In the genomic region with DNA sequence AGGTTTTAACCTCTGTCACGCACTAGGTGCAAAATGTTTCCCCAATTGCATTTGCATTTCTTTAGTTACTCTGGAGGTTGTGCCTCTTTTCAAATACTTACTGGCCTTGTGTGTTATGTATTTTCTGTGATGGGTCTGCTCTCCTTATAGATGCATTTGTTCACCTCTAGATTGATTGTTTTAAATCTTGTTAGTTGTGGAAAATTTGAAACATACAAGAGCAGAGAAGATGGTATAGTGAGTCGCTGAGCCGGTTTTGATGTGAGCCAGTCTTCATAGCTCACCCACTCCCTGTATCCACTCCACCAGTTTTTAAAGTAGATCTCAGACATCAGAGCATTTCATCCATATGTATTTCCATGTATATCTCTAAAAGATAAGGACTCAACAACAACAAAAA, we compare ENCODE assay signal across 20 cellular contexts. TPM values are rescaled to one million over a fixed set of nuclear protein-coding genes. Genes with fewer than 3 reads are reported as not detected.
A peak's percentile ranks its signal among the peaks of the same experiment; 100 is the strongest.
DNase-seq lines count a peak whose midpoint lies in the region; ATAC-seq and TF ChIP-seq lines count a peak whose summit lies in the region.
"Had no signal": no experiment of that assay in that cellular context is flagged by ENCODE, and none has a peak within 500 bp of the region (broad histone marks: within the 10 kb centered on the region; RNA-seq: fewer than 3 reads in every experiment).

No MANE protein-coding gene starts in this region.

- POLR2A ChIA-PET in activated CD8-positive, alpha-beta T cell treated with anti-CD3 and anti-CD28 coated beads for 36 hours (lab: Charles Lee), result interaction anchor here (0.7 to 0.8 kb wide), 2 partner anchors 24 to 28 kb away, joined by 3 read pairs; no protein-coding TSS in a partner anchor
- POLR2A ChIA-PET in activated CD8-positive, alpha-beta T cell treated with anti-CD3 and anti-CD28 coated beads, Interleukin-2, amount 10 ng/mL, durations not matched to agents 7 days and 5 days (lab: Charles Lee), result no interaction called here
- POLR2A ChIA-PET in CD8-positive, alpha-beta T cell (lab: Charles Lee), result no interaction called here
- POLR2A ChIA-PET in OCI-LY7 (lab: Charles Lee), result interaction anchor here (10.4 to 15.9 kb wide), 2 partner anchors 27 to 37 kb away, joined by 159 to 251 read pairs; no protein-coding TSS in a partner anchor

- H3K4me3 ChIP-seq in CD8-positive, alpha-beta T cell (ENCODE audit: low read depth, low read length), result no peak overlapping the region
- H3K4me3 ChIP-seq in OCI-LY7 (ENCODE audit: low read depth, low read length, poor library complexity, severe bottlenecking), result no peak overlapping the region
- H3K4me3 ChIP-seq in esophagus muscularis mucosa, result no peak overlapping the region
- H3K4me3 ChIP-seq: SK-N-MC had no signal

- H2AFZ ChIP-seq in OCI-LY7 (ENCODE audit: low read length), result no peak overlapping the region

- no peak for DNase-seq in activated CD8-positive, alpha-beta T cell treated with anti-CD3 and anti-CD28 coated beads for 36 hours
- DNase-seq in activated CD8-positive, alpha-beta T cell treated with anti-CD3 and anti-CD28 coated beads, Interleukin-2, amount 10 ng/mL, durations not matched to agents 7 days and 5 days, result no peak
- no peak for DNase-seq in CD8-positive, alpha-beta T cell
- DNase-seq in OCI-LY7 (ENCODE audit: low spot score) (peak; percentile 26), esophagus muscularis mucosa (ENCODE audit: extremely low spot score) (peak; percentile 5), NCI-H2171 (lab: John Stamatoyannopoulos, UW) (no peak)
- DNase-seq: DMS153, DND-41, H7, Kasumi-1, NCI-H1092 treated with DMSO at 0.1 percent for 48 hours, NCI-H1436 treated with DMSO at 0.1 percent for 48 hours, NCI-H187 treated with DMSO at 0.1 percent for 48 hours, NCI-H446, NCI-H524 treated with DMSO at 0.1 percent for 48 hours, OCI-M1, SIG-M5 had no signal

- peaks cover 56% of the 10 kb centered on the region for H3K79me2 ChIP-seq in OCI-LY7 (ENCODE audit: insufficient read depth, low read depth, low read length)

- peak overlapping the region; percentile 99 for H3K4me2 ChIP-seq in OCI-LY7 (ENCODE audit: low read length)

- ATAC-seq in activated CD8-positive, alpha-beta T cell treated with anti-CD3 and anti-CD28 coated beads for 36 hours, result peak; percentile 27
- ATAC-seq in activated CD8-positive, alpha-beta T cell treated with anti-CD3 and anti-CD28 coated beads, Interleukin-2, amount 10 ng/mL, durations not matched to agents 7 days and 5 days, result no peak
- no peak for ATAC-seq in CD8-positive, alpha-beta T cell
- ATAC-seq in HG02981 (IDR thresholded peaks at IDR 0.05; ENCODE audit: unreplicated experiment), result no peak
- ATAC-seq: HepG2 had no signal

- intact Hi-C loops in activated CD8-positive, alpha-beta T cell treated with anti-CD3 and anti-CD28 coated beads for 36 hours (cut with micrococcal nuclease), result no loop called here
- intact Hi-C loops in CD8-positive, alpha-beta T cell (cut with DNase I, micrococcal nuclease), result no loop called here
- intact Hi-C loops in OCI-LY7 (cut with micrococcal nuclease; ENCODE audit: unreplicated experiment), result no loop called here
- intact Hi-C loops in esophagus muscularis mucosa (cut with DNase I), result no loop called here

- H3K27me3 ChIP-seq in CD8-positive, alpha-beta T cell (ENCODE audit: insufficient read depth, low read length), result no peaks in the 10 kb centered on the region
- H3K27me3 ChIP-seq in esophagus muscularis mucosa, result no peaks in the 10 kb centered on the region

- no TSS peak for BruUV-seq in OCI-LY7 (replicated peaks; lab: Mats Ljungman, UMichigan)

- H3K27ac Mint-ChIP-seq in activated CD8-positive, alpha-beta T cell treated with anti-CD3 and anti-CD28 coated beads for 36 hours, result no peak overlapping the region
- H3K27ac Mint-ChIP-seq in activated CD8-positive, alpha-beta T cell treated with anti-CD3 and anti-CD28 coated beads, Interleukin-2, amount 10 ng/mL, durations not matched to agents 7 days and 5 days, result no peak overlapping the region
- peak overlapping the region; percentile 10 for H3K27ac Mint-ChIP-seq in CD8-positive, alpha-beta T cell

- no peaks in the 10 kb centered on the region for H3K9me3 ChIP-seq in CD8-positive, alpha-beta T cell (ENCODE audit: low read length)
- no peaks in the 10 kb centered on the region for H3K9me3 ChIP-seq in OCI-LY7 (ENCODE audit: low read length)
- H3K9me3 ChIP-seq in esophagus muscularis mucosa, result no peaks in the 10 kb centered on the region

- TF ChIP-seq POLR2A in esophagus muscularis mucosa (IDR thresholded peaks at IDR 0.05; ENCODE audit: low read depth), result no peak

- H3K36me3 Mint-ChIP-seq in activated CD8-positive, alpha-beta T cell treated with anti-CD3 and anti-CD28 coated beads for 36 hours (ENCODE audit: low read depth), result peaks cover 50% of the 10 kb centered on the region
- H3K36me3 Mint-ChIP-seq in activated CD8-positive, alpha-beta T cell treated with anti-CD3 and anti-CD28 coated beads, Interleukin-2, amount 10 ng/mL, durations not matched to agents 7 days and 5 days (ENCODE audit: low read depth), result peaks cover 43% of the 10 kb centered on the region
- peaks cover 49% of the 10 kb centered on the region for H3K36me3 Mint-ChIP-seq in CD8-positive, alpha-beta T cell

- no peak overlapping the region for H3K27ac ChIP-seq in CD8-positive, alpha-beta T cell (ENCODE audit: low read depth, low read length)
- H3K27ac ChIP-seq in OCI-LY7 (ENCODE audit: low read depth, low read length, poor library complexity, severe bottlenecking), result peak overlapping the region; percentile 96
- H3K27ac ChIP-seq in esophagus muscularis mucosa (replicated peaks in 1 of 4), result no peak overlapping the region
- H3K27ac ChIP-seq: SK-N-MC had no signal

- WGBS in esophagus muscularis mucosa, result 87% methylated on average over 3 of the region's 3 CpGs

- peaks cover 28% of the 10 kb centered on the region for H3K4me1 Mint-ChIP-seq in activated CD8-positive, alpha-beta T cell treated with anti-CD3 and anti-CD28 coated beads for 36 hours (ENCODE audit: low read depth)
- H3K4me1 Mint-ChIP-seq in activated CD8-positive, alpha-beta T cell treated with anti-CD3 and anti-CD28 coated beads, Interleukin-2, amount 10 ng/mL, durations not matched to agents 7 days and 5 days (ENCODE audit: low read depth), result peaks cover 16% of the 10 kb centered on the region
- H3K4me1 Mint-ChIP-seq in CD8-positive, alpha-beta T cell (ENCODE audit: low read depth), result peaks cover 11% of the 10 kb centered on the region

- H3K4me1 ChIP-seq in CD8-positive, alpha-beta T cell (ENCODE audit: insufficient read depth, low read length), result peaks cover 4% of the 10 kb centered on the region
- H3K4me1 ChIP-seq in OCI-LY7 (ENCODE audit: insufficient read depth, low read length, poor library complexity, severe bottlenecking) (peaks cover 97% of the 10 kb centered on the region), esophagus muscularis mucosa (peaks cover 9 to 25% (median 14%) of the 10 kb centered on the region in 4 donors)

- TF ChIP-seq CTCF in activated CD8-positive, alpha-beta T cell treated with anti-CD3 and anti-CD28 coated beads for 36 hours (IDR thresholded peaks at IDR 0.05), result no peak
- TF ChIP-seq CTCF in CD8-positive, alpha-beta T cell (IDR thresholded peaks at IDR 0.05), result no peak
- TF ChIP-seq CTCF in OCI-LY7 (conservative IDR thresholded peaks at IDR 0.05; ENCODE audit: low read length) (no peak), esophagus muscularis mucosa (IDR thresholded peaks at IDR 0.05) (no peak)

- no peak overlapping the region for H3K4me3 Mint-ChIP-seq in activated CD8-positive, alpha-beta T cell treated with anti-CD3 and anti-CD28 coated beads for 36 hours
- H3K4me3 Mint-ChIP-seq in activated CD8-positive, alpha-beta T cell treated with anti-CD3 and anti-CD28 coated beads, Interleukin-2, amount 10 ng/mL, durations not matched to agents 7 days and 5 days, result no peak overlapping the region
- no peak overlapping the region for H3K4me3 Mint-ChIP-seq in CD8-positive, alpha-beta T cell

- no peak for TF ChIP-seq EP300 in esophagus muscularis mucosa (IDR thresholded peaks at IDR 0.05)

- CTCF ChIA-PET in activated CD8-positive, alpha-beta T cell treated with anti-CD3 and anti-CD28 coated beads for 36 hours (lab: Charles Lee), result no interaction called here
- CTCF ChIA-PET in activated CD8-positive, alpha-beta T cell treated with anti-CD3 and anti-CD28 coated beads, Interleukin-2, amount 10 ng/mL, durations not matched to agents 7 days and 5 days (lab: Charles Lee), result no interaction called here
- CTCF ChIA-PET in CD8-positive, alpha-beta T cell (lab: Charles Lee), result interaction anchor here (1.1 kb wide), 1 partner anchor 17 kb away, joined by 3 read pairs; no protein-coding TSS in a partner anchor
- CTCF ChIA-PET in OCI-LY7 (lab: Charles Lee; ENCODE audit: unreplicated experiment), result no interaction called here

- H3K9me3 Mint-ChIP-seq in activated CD8-positive, alpha-beta T cell treated with anti-CD3 and anti-CD28 coated beads for 36 hours, result no peaks in the 10 kb centered on the region
- H3K9me3 Mint-ChIP-seq in activated CD8-positive, alpha-beta T cell treated with anti-CD3 and anti-CD28 coated beads, Interleukin-2, amount 10 ng/mL, durations not matched to agents 7 days and 5 days (ENCODE audit: insufficient read depth), result no peaks in the 10 kb centered on the region
- no peaks in the 10 kb centered on the region for H3K9me3 Mint-ChIP-seq in CD8-positive, alpha-beta T cell

- no peaks in the 10 kb centered on the region for H3K27me3 Mint-ChIP-seq in activated CD8-positive, alpha-beta T cell treated with anti-CD3 and anti-CD28 coated beads for 36 hours
- no peaks in the 10 kb centered on the region for H3K27me3 Mint-ChIP-seq in activated CD8-positive, alpha-beta T cell treated with anti-CD3 and anti-CD28 coated beads, Interleukin-2, amount 10 ng/mL, durations not matched to agents 7 days and 5 days (ENCODE audit: low read depth)
- H3K27me3 Mint-ChIP-seq in CD8-positive, alpha-beta T cell (ENCODE audit: low read depth), result no peaks in the 10 kb centered on the region

- H3K36me3 ChIP-seq in CD8-positive, alpha-beta T cell (ENCODE audit: insufficient read depth, low read length), result peaks cover 31% of the 10 kb centered on the region
- H3K36me3 ChIP-seq in OCI-LY7 (ENCODE audit: insufficient read depth, low read length), result peaks cover 72% of the 10 kb centered on the region
- peaks cover 33 to 51% (median 45%) of the 10 kb centered on the region in 4 donors for H3K36me3 ChIP-seq in esophagus muscularis mucosa

- no peaks in the 10 kb centered on the region for H3K9me2 ChIP-seq in OCI-LY7 (ENCODE audit: insufficient read depth, low read length)

- no peaks in the 10 kb centered on the region for H4K20me1 ChIP-seq in OCI-LY7 (ENCODE audit: insufficient read depth, low read length)

RNA-seq across cellular contexts. Expression of a gene that starts 6.5 kb away (rescaled TPM):
- total RNA-seq in activated CD8-positive, alpha-beta T cell treated with anti-CD3 and anti-CD28 coated beads for 36 hours, result 100 to 1,000 TPM; 160 to 163 TPM
- total RNA-seq in activated CD8-positive, alpha-beta T cell treated with anti-CD3 and anti-CD28 coated beads, Interleukin-2, amount 10 ng/mL, durations not matched to agents 7 days and 5 days, result 10 to 100 TPM; 80.7 to 88.6 TPM
- total RNA-seq in CD8-positive, alpha-beta T cell, result 100 to 1,000 TPM; 108 to 120 TPM
- 265 and 266 TPM in 2 replicates for total RNA-seq in OCI-LY7 (2014; rRNA removed; shearing (Covaris generic))
- total RNA-seq in OCI-LY7 (2022) (314 and 327 TPM in 2 replicates), esophagus muscularis mucosa (100 to 1,000 TPM in 3 of 4 donors, 10 to 100 TPM in 1; 94.7 to 139 (median 114) TPM)

RNA-seq across cellular contexts. Expression of a gene that starts 6.7 kb away (rescaled TPM):
- total RNA-seq in activated CD8-positive, alpha-beta T cell treated with anti-CD3 and anti-CD28 coated beads for 36 hours, result 10 to 100 TPM; 32.9 to 35.4 TPM
- total RNA-seq in activated CD8-positive, alpha-beta T cell treated with anti-CD3 and anti-CD28 coated beads, Interleukin-2, amount 10 ng/mL, durations not matched to agents 7 days and 5 days, result 10 to 100 TPM; 67.0 to 71.9 TPM
- total RNA-seq in CD8-positive, alpha-beta T cell, result 10 to 100 TPM; 18.1 to 20.6 TPM
- 96.6 and 107 TPM in 2 replicates for total RNA-seq in OCI-LY7 (2014; rRNA removed; shearing (Covaris generic))
- 309 and 363 TPM in 2 replicates for total RNA-seq in OCI-LY7 (2022)
- total RNA-seq in esophagus muscularis mucosa, result 10 to 100 TPM; 36.6 to 60.2 (median 50.3) TPM

Comparison
In these comparisons a context has a peak if more than half of its experiments do, and no peak if none do; other contexts are left out.
1. POLR2A ChIA-PET loops: an anchor here in activated CD8-positive, alpha-beta T cell treated with anti-CD3 and anti-CD28 coated beads for 36 hours (0.7 to 0.8 kb wide) and OCI-LY7 (10.4 to 15.9 kb wide); none called in activated CD8-positive, alpha-beta T cell treated with anti-CD3 and anti-CD28 coated beads, Interleukin-2, amount 10 ng/mL, durations not matched to agents 7 days and 5 days and CD8-positive, alpha-beta T cell.
2. DNase-seq: peak in OCI-LY7 (single experiment) and esophagus muscularis mucosa (single experiment); none in activated CD8-positive, alpha-beta T cell treated with anti-CD3 and anti-CD28 coated beads for 36 hours (single experiment), activated CD8-positive, alpha-beta T cell treated with anti-CD3 and anti-CD28 coated beads, Interleukin-2, amount 10 ng/mL, durations not matched to agents 7 days and 5 days (single experiment), CD8-positive, alpha-beta T cell (0 of 7) and NCI-H2171 (single experiment).